ENCODE assay signal across 1 cellular context in genomic region chr4:105708376-105709080, GRCh38.
TF ChIP-seq lines count a peak whose summit lies in the region.

TSS of gene GSTCD (plus strand) at chr4:105708784. CDS start at chr4:105717614, 8,830 bp downstream.
TSS of gene INTS12 (minus strand) at chr4:105708689. CDS start at chr4:105700005, 8,684 bp downstream.

TF ChIP-seq in HEK293, 187 proteins besides CTCF, POLR2A, EP300 and RAD21 (continued from another document and continues in another):
- TF ChIP-seq PRDM6 (tag by site-specific recombination; IDR thresholded peaks at IDR 0.05): peak; percentile 32; the same call in 1 of the 2 replicates
- TF ChIP-seq ZNF449 (tag by site-specific recombination; IDR thresholded peaks at IDR 0.05): peak; percentile 27; the same call in 1 of the 2 replicates
- peak; percentile 77 for TF ChIP-seq SP3 (tag by site-specific recombination; IDR thresholded peaks at IDR 0.05)
- 0 out of 2 replicates have a peak, but pooled peaks have one; percentile 73 for TF ChIP-seq ZNF302 (tag by site-specific recombination; IDR thresholded peaks at IDR 0.05; ENCODE audit: low read depth)
- 0 out of 2 replicates have a peak, but pooled peaks have one; percentile 39 for TF ChIP-seq ZNF610 (tag by site-specific recombination; IDR thresholded peaks at IDR 0.05; ENCODE audit: borderline replicate concordance)
- TF ChIP-seq ZNF704 (tag by site-specific recombination; IDR thresholded peaks at IDR 0.05): peak; percentile 97
- no peak for TF ChIP-seq ZNF670 (tag by site-specific recombination; IDR thresholded peaks at IDR 0.05; ENCODE audit: low read depth)
- TF ChIP-seq ZNF596 (tag by site-specific recombination; IDR thresholded peaks at IDR 0.05): peak; percentile 46; the same call in 1 of the 2 replicates
- TF ChIP-seq ZNF223 (tag by site-specific recombination; IDR thresholded peaks at IDR 0.05): 0 out of 2 replicates have a peak, but pooled peaks have one; percentile 29
- TF ChIP-seq ZNF677 (tag by site-specific recombination; IDR thresholded peaks at IDR 0.05): 0 out of 2 replicates have a peak, but pooled peaks have one; percentile 14
- peak; percentile 97 for TF ChIP-seq ZXDB (tag by site-specific recombination; IDR thresholded peaks at IDR 0.05)
- TF ChIP-seq ZNF335 (tag by site-specific recombination; conservative IDR thresholded peaks at IDR 0.05): peak; percentile 79
- peak; percentile 28 for TF ChIP-seq ZFHX2 (tag by site-specific recombination; conservative IDR thresholded peaks at IDR 0.05)
- peak; percentile 45 for TF ChIP-seq ZBTB26 (tag by site-specific recombination; optimal IDR thresholded peaks at IDR 0.05)
- no peak; the same call in 1 of the 2 replicates for TF ChIP-seq ZNF623 (tag by site-specific recombination; IDR thresholded peaks at IDR 0.05)
- peak; percentile 100 for TF ChIP-seq IKZF3 (tag by site-specific recombination; IDR thresholded peaks at IDR 0.05)
- TF ChIP-seq ZNF664 (tag by site-specific recombination; IDR thresholded peaks at IDR 0.05): 0 out of 2 replicates have a peak, but pooled peaks have one; percentile 53
- peak; percentile 63; the same call in 1 of the 2 replicates for TF ChIP-seq ZNF18 (tag by site-specific recombination; IDR thresholded peaks at IDR 0.05)
- peak; percentile 99 for TF ChIP-seq ZBTB20 (tag by site-specific recombination; IDR thresholded peaks at IDR 0.05)
- no peak for TF ChIP-seq ZNF571 (tag by site-specific recombination; IDR thresholded peaks at IDR 0.05)
- peak; percentile 99 for TF ChIP-seq ZBTB11 (tag by site-specific recombination; conservative IDR thresholded peaks at IDR 0.05; ENCODE audit: low read depth)
- peak; percentile 80; the same call in 1 of the 2 replicates for TF ChIP-seq YY2 (tag by site-specific recombination; IDR thresholded peaks at IDR 0.05)
- peak; percentile 94 for TF ChIP-seq ZNF777 (tag by site-specific recombination; IDR thresholded peaks at IDR 0.05; ENCODE audit: borderline replicate concordance)
- no peak for TF ChIP-seq ZNF362 (tag by site-specific recombination; IDR thresholded peaks at IDR 0.05)
- peak; percentile 71; the same call in 1 of the 2 replicates for TF ChIP-seq ZBTB44 (tag by site-specific recombination; IDR thresholded peaks at IDR 0.05)
- peak; percentile 48 for TF ChIP-seq WT1 (tag by site-specific recombination; IDR thresholded peaks at IDR 0.05)
- no peak for TF ChIP-seq ZNF707 (tag by site-specific recombination; IDR thresholded peaks at IDR 0.05)
- no peak for TF ChIP-seq ZNF654 (tag by site-specific recombination; IDR thresholded peaks at IDR 0.05; ENCODE audit: low read depth)
- peak; percentile 94 for TF ChIP-seq KLF16 (tag by site-specific recombination; IDR thresholded peaks at IDR 0.05)
- no peak for TF ChIP-seq ZNF112 (tag by site-specific recombination; IDR thresholded peaks at IDR 0.05)
- peak; percentile 56; the same call in 1 of the 2 replicates for TF ChIP-seq ZBTB6 (tag by site-specific recombination; IDR thresholded peaks at IDR 0.05)
- TF ChIP-seq BCL6B (tag by site-specific recombination; IDR thresholded peaks at IDR 0.05): no peak
- peak; percentile 67; the same call in 1 of the 2 replicates for TF ChIP-seq REST (tag by site-specific recombination; IDR thresholded peaks at IDR 0.05)
- TF ChIP-seq ZNF324 (tag by site-specific recombination; IDR thresholded peaks at IDR 0.05): peak; percentile 99
- TF ChIP-seq ZNF560 (tag by site-specific recombination; IDR thresholded peaks at IDR 0.05; ENCODE audit: borderline replicate concordance): no peak
- TF ChIP-seq ZNF785 (tag by site-specific recombination; IDR thresholded peaks at IDR 0.05): peak; percentile 72; the same call in 1 of the 2 replicates
- no peak for TF ChIP-seq ZNF837 (tag by site-specific recombination; IDR thresholded peaks at IDR 0.05)
- TF ChIP-seq ZNF184 (tag by site-specific recombination; IDR thresholded peaks at IDR 0.05): 0 out of 2 replicates have a peak, but pooled peaks have one; percentile 59
